In the genomic region with DNA sequence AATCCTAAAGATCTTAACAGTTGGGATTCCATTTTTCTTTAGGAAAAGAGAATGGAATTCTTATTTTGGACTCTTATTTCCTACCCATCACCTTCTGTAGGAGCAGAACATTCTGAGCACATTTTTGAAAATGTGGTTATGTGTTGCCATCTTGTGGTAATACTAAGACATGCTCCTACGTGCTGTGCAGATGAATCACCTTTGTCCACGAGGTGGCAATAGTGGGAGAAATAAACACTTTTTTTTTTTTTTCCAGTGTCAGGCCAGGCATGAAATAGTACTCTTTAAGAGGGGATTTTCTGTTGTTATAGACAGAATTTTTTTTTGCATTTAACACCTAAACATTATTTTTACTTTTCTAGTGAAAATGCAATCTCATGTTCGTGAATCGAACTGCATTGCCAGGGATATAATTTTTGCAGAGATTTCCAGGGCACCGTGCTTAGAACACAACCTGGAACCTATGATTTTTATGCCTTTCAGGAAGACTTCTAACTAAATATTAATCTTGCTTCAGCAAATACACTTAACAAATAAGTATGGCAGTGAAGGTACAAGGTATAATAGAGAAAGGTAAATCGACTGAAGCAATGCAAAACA, we compare ENCODE assay signal across 8 cellular contexts.
DNase-seq lines count a peak whose midpoint lies in the region; ATAC-seq and TF ChIP-seq lines count a peak whose summit lies in the region.

No MANE protein-coding gene starts in this region.

- in situ Hi-C loops in transverse colon (cut with MboI; ENCODE audit: low pct_ligation_motif_present in 1 of 4, low pct_unique_long_range_greater_than_20kb in 1 of 4, low sequenced_read_pairs in 3 of 4) = no loop called here

- H4K20me1 ChIP-seq in OCI-LY1 (ENCODE audit: insufficient read depth, low read length) = no peaks in the 10 kb centered on the region

- TF ChIP-seq CTCF in OCI-LY1 (IDR thresholded peaks at IDR 0.05; ENCODE audit: low read length) (peak; percentile 100), transverse colon (IDR thresholded peaks at IDR 0.05) (peak; percentile 90 to 96 (median 92))

- no peak overlapping the region for H2AFZ ChIP-seq in OCI-LY1 (ENCODE audit: low read length)
- no peak overlapping the region for H2AFZ ChIP-seq in neuronal stem cell (ENCODE audit: low read length)

- ATAC-seq in GM21723 (IDR thresholded peaks at IDR 0.05; ENCODE audit: unreplicated experiment) = peak; percentile 93

- H3F3A ChIP-seq in OCI-LY1 (ENCODE audit: insufficient read depth, low read length) = no peaks in the 10 kb centered on the region

- no peak for TF ChIP-seq POLR2A in transverse colon (IDR thresholded peaks at IDR 0.05)

- no peaks in the 10 kb centered on the region for H3K9me3 ChIP-seq in OCI-LY1 (ENCODE audit: low read length)
- no peaks in the 10 kb centered on the region for H3K9me3 ChIP-seq in neuronal stem cell (replicated peaks in 1 of 2; ENCODE audit: control insufficient read depth in 2 of 2, insufficient read depth in 1 of 2, low read depth in 1 of 2, low read length in 2 of 2)
- H3K9me3 ChIP-seq in transverse colon = no peaks in the 10 kb centered on the region

- H3K4me3 ChIP-seq in OCI-LY1 (ENCODE audit: low read depth, low read length, poor library complexity, severe bottlenecking) (no peak overlapping the region), neuronal stem cell (ENCODE audit: low read length in 2 of 2) (no peak overlapping the region), transverse colon (no peak overlapping the region)

- H2AK5ac ChIP-seq in neuronal stem cell (ENCODE audit: low read depth, low read length) = no peak overlapping the region

- intact Hi-C loops in transverse colon (cut with DNase I; ENCODE audit: low total_unique reads) = no loop called here

- no CpG with 5 or more reads among the region's 6 CpGs for WGBS in neuronal stem cell (ENCODE audit: extremely low coverage in 2 of 2, insufficient read length in 2 of 2, insufficient replicate concordance in 1 of 2), 2 donors
- WGBS in transverse colon (ENCODE audit: low coverage in 1 of 2), 2 donors = 52 to 53% methylated on average over 6 of the region's 6 CpGs

- no peak overlapping the region for H2BK5ac ChIP-seq in neuronal stem cell (ENCODE audit: low read length)

- peak; percentile 78 for TF ChIP-seq RAD21 in Ishikawa (IDR thresholded peaks at IDR 0.05; ENCODE audit: low read depth)

- no peak overlapping the region for H3K14ac ChIP-seq in neuronal stem cell (ENCODE audit: low read length)

- no peak overlapping the region for H2BK15ac ChIP-seq in neuronal stem cell (ENCODE audit: low read length)

- no peaks in the 10 kb centered on the region for H3K9me2 ChIP-seq in OCI-LY1 (ENCODE audit: low read depth, low read length)

- H3K79me2 ChIP-seq in OCI-LY1 (ENCODE audit: insufficient read depth, low read length) = no peaks in the 10 kb centered on the region

- H4K91ac ChIP-seq in neuronal stem cell (ENCODE audit: low read depth, low read length, poor library complexity) = no peak overlapping the region

- peak; percentile 89 for DNase-seq in ELR (ENCODE audit: low read depth)
- DNase-seq in activated T-cell treated with anti-CD3 and anti-CD28 coated beads, Interleukin-2, amount 50 U/mL, for 1 hour = peak; percentile 36
- peak; percentile 92 for DNase-seq in fibroblast of peridontal ligament (ENCODE audit: extremely low read depth)
- peak; percentile 59 for DNase-seq in neuronal stem cell (ENCODE audit: low spot score)
- peak; percentile 66 for DNase-seq in transverse colon

- H3K27ac ChIP-seq in OCI-LY1 (ENCODE audit: low read depth, low read length, poor library complexity, severe bottlenecking) (no peak overlapping the region), neuronal stem cell (replicated peaks; ENCODE audit: low read length) (no peak overlapping the region), transverse colon (no peak overlapping the region)

- no peak overlapping the region for H3K4ac ChIP-seq in neuronal stem cell (ENCODE audit: low read length)

- H3K9ac ChIP-seq in OCI-LY1 (ENCODE audit: low read length) (no peak overlapping the region), neuronal stem cell (ENCODE audit: low read depth, low read length, poor library complexity) (no peak overlapping the region)

- H3K36me3 ChIP-seq in OCI-LY1 (ENCODE audit: insufficient read depth, low read length) (no peaks in the 10 kb centered on the region), neuronal stem cell (replicated peaks in 1 of 2; ENCODE audit: control insufficient read depth in 2 of 2, insufficient read depth in 2 of 2, low read length in 2 of 2) (no peaks in the 10 kb centered on the region), transverse colon (no peaks in the 10 kb centered on the region)

- no peaks in the 10 kb centered on the region for H3K79me1 ChIP-seq in neuronal stem cell (ENCODE audit: low read depth, low read length)

- no peak for TF ChIP-seq EP300 in Ishikawa (IDR thresholded peaks at IDR 0.05; ENCODE audit: borderline replicate concordance)
- no peak for TF ChIP-seq EP300 in transverse colon (IDR thresholded peaks at IDR 0.05; ENCODE audit: low read depth)

- H4K8ac ChIP-seq in neuronal stem cell (ENCODE audit: low read depth, low read length) = no peak overlapping the region

- H3K27me3 ChIP-seq in OCI-LY1 (ENCODE audit: insufficient read depth, low read length) = no peaks in the 10 kb centered on the region
- no peaks in the 10 kb centered on the region for H3K27me3 ChIP-seq in neuronal stem cell (ENCODE audit: control insufficient read depth in 3 of 3, insufficient read depth in 3 of 3, low read depth in 1 of 3, low read length in 3 of 3)
- H3K27me3 ChIP-seq in transverse colon = no peaks in the 10 kb centered on the region

- H3K4me1 ChIP-seq in OCI-LY1 (ENCODE audit: insufficient read depth, low read length, severe bottlenecking) = no peaks in the 10 kb centered on the region
- H3K4me1 ChIP-seq in neuronal stem cell (ENCODE audit: control insufficient read depth in 2 of 2, insufficient read depth in 1 of 2, low read depth in 1 of 2, low read length in 2 of 2) = no peaks in the 10 kb centered on the region
- H3K4me1 ChIP-seq in transverse colon = no peaks in the 10 kb centered on the region

- no peak overlapping the region for H2BK12ac ChIP-seq in neuronal stem cell (ENCODE audit: low read length)

- no peak overlapping the region for H3K23ac ChIP-seq in neuronal stem cell (ENCODE audit: low read depth, low read length, poor library complexity)

- no peak overlapping the region for H3K18ac ChIP-seq in neuronal stem cell (ENCODE audit: low read length)

- no peak overlapping the region for H3K4me2 ChIP-seq in OCI-LY1 (ENCODE audit: low read length)
- H3K4me2 ChIP-seq in neuronal stem cell (ENCODE audit: insufficient read depth, low read length, poor library complexity, severe bottlenecking) = no peak overlapping the region

- H2BK120ac ChIP-seq in neuronal stem cell (ENCODE audit: low read depth, low read length) = no peak overlapping the region

TF ChIP-seq in Ishikawa, 13 proteins besides CTCF, POLR2A, EP300 and RAD21:
- TF ChIP-seq, protein P1, sequence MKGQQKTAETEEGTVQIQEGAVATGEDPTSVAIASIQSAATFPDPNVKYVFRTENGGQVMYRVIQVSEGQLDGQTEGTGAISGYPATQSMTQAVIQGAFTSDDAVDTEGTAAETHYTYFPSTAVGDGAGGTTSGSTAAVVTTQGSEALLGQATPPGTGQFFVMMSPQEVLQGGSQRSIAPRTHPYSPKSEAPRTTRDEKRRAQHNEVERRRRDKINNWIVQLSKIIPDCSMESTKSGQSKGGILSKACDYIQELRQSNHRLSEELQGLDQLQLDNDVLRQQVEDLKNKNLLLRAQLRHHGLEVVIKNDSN (IDR thresholded peaks at IDR 0.05) = no peak
- TF ChIP-seq ZBTB7A (IDR thresholded peaks at IDR 0.05; ENCODE audit: low read depth) (no peak), TEAD4 (IDR thresholded peaks at IDR 0.05) (no peak), FOXM1 (IDR thresholded peaks at IDR 0.05; ENCODE audit: borderline replicate concordance, low read depth) (no peak; the same call in 1 of the 2 replicates), YY1 (IDR thresholded peaks at IDR 0.05; ENCODE audit: low read depth) (no peak), EGR1 (IDR thresholded peaks at IDR 0.05) (no peak)
- TF ChIP-seq, protein P2, sequence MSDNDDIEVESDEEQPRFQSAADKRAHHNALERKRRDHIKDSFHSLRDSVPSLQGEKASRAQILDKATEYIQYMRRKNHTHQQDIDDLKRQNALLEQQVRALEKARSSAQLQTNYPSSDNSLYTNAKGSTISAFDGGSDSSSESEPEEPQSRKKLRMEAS (IDR thresholded peaks at IDR 0.05) = no peak
- TF ChIP-seq, protein P3, sequence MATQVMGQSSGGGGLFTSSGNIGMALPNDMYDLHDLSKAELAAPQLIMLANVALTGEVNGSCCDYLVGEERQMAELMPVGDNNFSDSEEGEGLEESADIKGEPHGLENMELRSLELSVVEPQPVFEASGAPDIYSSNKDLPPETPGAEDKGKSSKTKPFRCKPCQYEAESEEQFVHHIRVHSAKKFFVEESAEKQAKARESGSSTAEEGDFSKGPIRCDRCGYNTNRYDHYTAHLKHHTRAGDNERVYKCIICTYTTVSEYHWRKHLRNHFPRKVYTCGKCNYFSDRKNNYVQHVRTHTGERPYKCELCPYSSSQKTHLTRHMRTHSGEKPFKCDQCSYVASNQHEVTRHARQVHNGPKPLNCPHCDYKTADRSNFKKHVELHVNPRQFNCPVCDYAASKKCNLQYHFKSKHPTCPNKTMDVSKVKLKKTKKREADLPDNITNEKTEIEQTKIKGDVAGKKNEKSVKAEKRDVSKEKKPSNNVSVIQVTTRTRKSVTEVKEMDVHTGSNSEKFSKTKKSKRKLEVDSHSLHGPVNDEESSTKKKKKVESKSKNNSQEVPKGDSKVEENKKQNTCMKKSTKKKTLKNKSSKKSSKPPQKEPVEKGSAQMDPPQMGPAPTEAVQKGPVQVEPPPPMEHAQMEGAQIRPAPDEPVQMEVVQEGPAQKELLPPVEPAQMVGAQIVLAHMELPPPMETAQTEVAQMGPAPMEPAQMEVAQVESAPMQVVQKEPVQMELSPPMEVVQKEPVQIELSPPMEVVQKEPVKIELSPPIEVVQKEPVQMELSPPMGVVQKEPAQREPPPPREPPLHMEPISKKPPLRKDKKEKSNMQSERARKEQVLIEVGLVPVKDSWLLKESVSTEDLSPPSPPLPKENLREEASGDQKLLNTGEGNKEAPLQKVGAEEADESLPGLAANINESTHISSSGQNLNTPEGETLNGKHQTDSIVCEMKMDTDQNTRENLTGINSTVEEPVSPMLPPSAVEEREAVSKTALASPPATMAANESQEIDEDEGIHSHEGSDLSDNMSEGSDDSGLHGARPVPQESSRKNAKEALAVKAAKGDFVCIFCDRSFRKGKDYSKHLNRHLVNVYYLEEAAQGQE (IDR thresholded peaks at IDR 0.05; ENCODE audit: low read depth) = no peak
TF ChIP-seq in Ishikawa: peak in this region for 0.

Comparison
In these comparisons a context has a peak if more than half of its experiments do, and no peak if none do; other contexts are left out.
1. DNase-seq: peak in every context shown above with its lines; median percentile 92 in fibroblast of peridontal ligament; 89 in ELR; 66 in transverse colon; 59 in neuronal stem cell; 36 in activated T-cell treated with anti-CD3 and anti-CD28 coated beads, Interleukin-2, amount 50 U/mL, for 1 hour.